Comparison of ENCODE assay signal across 8 cellular contexts in genomic region chr17:57783338-57783742, GRCh38. TPM values are rescaled to one million over a fixed set of nuclear protein-coding genes. Genes with fewer than 3 reads are reported as not detected.
DNase-seq lines count a peak whose midpoint lies in the region; ATAC-seq, FAIRE-seq and TF ChIP-seq lines count a peak whose summit lies in the region.

No MANE protein-coding gene starts in this region.

- peak overlapping the region; percentile 48; the same call in 1 of the 2 replicates for H3K9ac ChIP-seq in DND-41 (ENCODE audit: low read depth, low read length)

- H3K4me2 ChIP-seq in DND-41 (ENCODE audit: insufficient read depth, low read length) = peak overlapping the region; percentile 60

- H3K27me3 ChIP-seq in DND-41 (ENCODE audit: insufficient read depth, low read length, poor library complexity) (peaks cover 1% of the 10 kb centered on the region), MG63 (peaks cover 10% of the 10 kb centered on the region)

- ATAC-seq in DND-41 (ENCODE audit: insufficient read depth, low read depth) (peak; percentile 82), GM21737 (IDR thresholded peaks at IDR 0.05; ENCODE audit: unreplicated experiment) (no peak)

- DNase-seq in DND-41 (peak; percentile 92), MG63 (peak; percentile 73), SK-MEL-5 (ENCODE audit: low read depth, low spot score) (peak; percentile 71), activated gamma-delta T cell treated with Interleukin-2 at 50 U/mL for 16 hours (peak; percentile 75), head of caudate nucleus (peak; percentile 48 to 90 (median 76)), posterior vena cava (ENCODE audit: low spot score) (peak; percentile 88), urothelium cell line (ENCODE audit: low spot score) (peak; percentile 96)

- no peaks in the 10 kb centered on the region for H3K36me3 ChIP-seq in DND-41 (ENCODE audit: insufficient read depth, low read length)
- H3K36me3 ChIP-seq in MG63 = no peaks in the 10 kb centered on the region

- peak; percentile 99 for TF ChIP-seq CTCF in DND-41 (IDR thresholded peaks at IDR 0.05; ENCODE audit: borderline replicate concordance, extremely low read depth, low read length, poor library complexity, severe bottlenecking)

- H3K79me2 ChIP-seq in DND-41 (ENCODE audit: insufficient read depth, low read length) = no peaks in the 10 kb centered on the region

- peak overlapping the region; percentile 91 for H3K27ac ChIP-seq in DND-41 (ENCODE audit: low read length)

- FAIRE-seq in urothelium cell line (lab: Jason Lieb, UNC) = peak; percentile 98

- no peaks in the 10 kb centered on the region for H4K20me1 ChIP-seq in DND-41 (ENCODE audit: insufficient read depth, low read length)

- H3K4me3 ChIP-seq in DND-41 (ENCODE audit: low read depth in 1 of 2, low read length in 2 of 2) (peak overlapping the region in 1 of 2 experiments; percentile 41; a peak in 2 of 4 replicates), MG63 (no peak overlapping the region)

- H3K4me1 ChIP-seq in DND-41 (ENCODE audit: insufficient read depth, low read length) = peaks cover 33% of the 10 kb centered on the region

- H2AFZ ChIP-seq in DND-41 (ENCODE audit: low read depth, low read length) = peak overlapping the region; percentile 49

- intact Hi-C loops in head of caudate nucleus (cut with DNase I) (no loop called here), posterior vena cava (cut with DNase I) (no loop called here)

- in situ Hi-C loops in SK-MEL-5 (cut with HindIII; ENCODE audit: low pct_unique_long_range_greater_than_20kb, low sequenced_read_pairs) = no loop called here

- H3K9me3 ChIP-seq in DND-41 (ENCODE audit: insufficient read depth, low read length, severe bottlenecking) = no peaks in the 10 kb centered on the region
- no peaks in the 10 kb centered on the region for H3K9me3 ChIP-seq in MG63

RNA-seq across cellular contexts. Expression of gene CCDC182, which starts 38.2 kb away (rescaled TPM):
- total RNA-seq in MG63 (2014; rRNA removed; shearing (Covaris generic); ENCODE audit: low replicate concordance) = not detected in 2 replicates
- not detected in 2 replicates for total RNA-seq in SK-MEL-5 (2014; rRNA removed; shearing (Covaris generic))
- polyA plus RNA-seq in SK-MEL-5 (2015; cell fraction: cytosol; rRNA removed) = not detected in 2 replicates
- not detected in 2 replicates for polyA plus RNA-seq in SK-MEL-5 (2015; cell fraction: nucleus; rRNA removed)
- not detected for total RNA-seq in posterior vena cava
